11 cellular contexts compared by ENCODE assay signal in the genomic region with DNA sequence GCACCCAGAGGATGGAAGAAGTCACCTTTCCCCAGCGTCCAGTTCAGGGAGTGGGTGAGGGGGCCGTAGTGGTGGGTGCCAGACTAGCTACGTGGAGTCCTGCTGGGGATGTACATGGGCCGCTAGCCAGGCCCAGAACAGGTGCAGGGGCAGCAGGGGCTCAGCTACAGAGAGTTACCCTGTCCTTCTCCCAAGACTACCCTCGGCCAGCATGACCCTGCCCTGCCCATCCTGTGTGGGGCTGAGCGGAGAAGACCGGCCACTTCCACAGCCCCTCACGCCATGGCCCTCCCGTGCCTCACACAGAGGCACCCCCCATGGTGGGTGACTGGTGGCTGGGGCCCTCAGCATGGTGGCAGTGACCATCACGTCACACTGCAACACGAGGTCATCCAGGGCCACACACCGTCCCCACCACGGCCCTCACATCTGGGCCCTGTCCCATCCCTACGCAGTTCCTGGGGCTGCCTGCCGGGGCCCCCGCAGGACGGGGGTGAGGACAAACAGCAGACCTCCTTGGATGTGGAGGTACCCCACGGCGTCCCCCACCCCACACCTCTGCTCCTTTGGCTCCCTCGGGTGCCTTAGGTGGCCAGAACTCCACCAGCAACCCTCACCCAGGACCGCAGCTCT. TPM values are rescaled to one million over a fixed set of nuclear protein-coding genes. Genes with fewer than 3 reads are reported as not detected.
DNase-seq lines count a peak whose midpoint lies in the region; ATAC-seq and TF ChIP-seq lines count a peak whose summit lies in the region.
"Had no signal": no experiment of that assay in that cellular context is flagged by ENCODE, and none has a peak within 500 bp of the region (broad histone marks: within the 10 kb centered on the region; RNA-seq: fewer than 3 reads in every experiment).

No MANE protein-coding gene starts in this region.

- H3K27me3 Mint-ChIP-seq in Caco-2 (ENCODE audit: insufficient read depth, unreplicated experiment), result no peaks in the 10 kb centered on the region

- no peak for TF ChIP-seq RAD21 in IMR-90 (IDR thresholded peaks at IDR 0.05; ENCODE audit: low read length)

- H3K4me2 ChIP-seq in IMR-90 (ENCODE audit: low read depth, low read length), result no peak overlapping the region

- no peak overlapping the region for H3K23ac ChIP-seq in IMR-90 (ENCODE audit: low read depth, low read length)

- H3K27ac ChIP-seq in IMR-90 (ENCODE audit: insufficient read depth, low read length) (no peak overlapping the region), cingulate gyrus (ENCODE audit: low read depth, low read length) (peak overlapping the region; percentile 60), body of pancreas (no peak overlapping the region)
- H3K27ac ChIP-seq: left lung had no signal

- intact Hi-C loops in Caco-2 (cut with micrococcal nuclease; ENCODE audit: unreplicated experiment), result loop anchor here (2.0 kb wide), 1 partner anchor 111 kb away; a partner anchor contains a TSS
- intact Hi-C loops in IMR-90 (cut with micrococcal nuclease), result no loop called here
- intact Hi-C loops in posterior vena cava (cut with DNase I), result loop anchor here in 1 of 2 donors (5.0 to 10.0 kb wide), 2 partner anchors 112 to 289 kb away; a partner anchor contains a TSS
- intact Hi-C loops in body of pancreas (cut with DNase I), result loop anchor here (5.0 kb wide), 1 partner anchor 117 kb away; a partner anchor contains a TSS

- H3K36me3 ChIP-seq in Caco-2 (ENCODE audit: control insufficient read depth, insufficient read depth, low read length), result no peaks in the 10 kb centered on the region
- H3K36me3 ChIP-seq in IMR-90 (ENCODE audit: control insufficient read depth, insufficient read depth, low read length), result peaks cover 17% of the 10 kb centered on the region
- no peaks in the 10 kb centered on the region for H3K36me3 ChIP-seq in body of pancreas (replicated peaks in 1 of 2; ENCODE audit: insufficient read depth in 1 of 2, low read depth in 2 of 2)

- H3K9me3 Mint-ChIP-seq in Caco-2 (ENCODE audit: unreplicated experiment), result no peaks in the 10 kb centered on the region

- DNase-seq in Caco-2, result no peak
- DNase-seq in IMR-90, result no peak
- peak; percentile 78 for DNase-seq in posterior vena cava (ENCODE audit: low spot score)
- no peak for DNase-seq in GM19238 (ENCODE audit: insufficient read length, low spot score)
- no peak for DNase-seq in body of pancreas
- DNase-seq: amniotic stem cell, GDM1, left lung had no signal

- no peak overlapping the region for H2BK15ac ChIP-seq in IMR-90 (ENCODE audit: low read depth, low read length)

- H3K56ac ChIP-seq in IMR-90 (ENCODE audit: extremely low read depth, insufficient read depth, low read length), result no peak overlapping the region

- BruUV-seq in Caco-2 (replicated peaks; lab: Mats Ljungman, UMichigan) (no TSS peak), IMR-90 (replicated peaks; lab: Mats Ljungman, UMichigan) (no TSS peak)

- H3K18ac ChIP-seq in IMR-90 (ENCODE audit: low read depth, low read length), result no peak overlapping the region

- H3K9me3 ChIP-seq in Caco-2 (no peaks in the 10 kb centered on the region), IMR-90 (ENCODE audit: control insufficient read depth, insufficient read depth, low read length) (no peaks in the 10 kb centered on the region), body of pancreas (no peaks in the 10 kb centered on the region)
- H3K9me3 ChIP-seq: left lung had no signal

- no peak overlapping the region for H3K14ac ChIP-seq in IMR-90 (replicated peaks; ENCODE audit: low read depth, low read length)

- no peak overlapping the region for H3K4ac ChIP-seq in IMR-90 (ENCODE audit: low read depth, low read length)

- no peak overlapping the region for H4K91ac ChIP-seq in IMR-90 (ENCODE audit: insufficient read depth, low read depth, low read length)

- WGBS in IMR-90 (ENCODE audit: extremely low coverage in 2 of 2, insufficient read length in 1 of 2), 2 experiments, result 76% methylated on average over 10 of the region's 21 CpGs; no CpG with 5 or more reads in 1 of the 2 experiments
- WGBS in body of pancreas, 2 donors, result 49 to 54% methylated on average over 5 to 21 of the region's 21 CpGs

- no peak overlapping the region for H2AK5ac ChIP-seq in IMR-90 (ENCODE audit: low read depth, low read length)

- peak overlapping the region; percentile 60 for H2AK9ac ChIP-seq in IMR-90 (replicated peaks; ENCODE audit: low read depth, low read length, poor library complexity)

- H3K27ac Mint-ChIP-seq in Caco-2 (ENCODE audit: unreplicated experiment), result peak overlapping the region; percentile 64

- no peak overlapping the region for H2BK20ac ChIP-seq in IMR-90 (ENCODE audit: low read depth, low read length)

- CTCF ChIA-PET in Caco-2 (lab: Charles Lee) (interaction anchor here (0.6 to 1.2 kb wide), 3 partner anchors 52 to 171 kb away, joined by 3 to 5 read pairs (median 4); no protein-coding TSS in a partner anchor), IMR-90 (lab: Yijun Ruan, JAX) (no interaction called here)

- TF ChIP-seq CTCF in Caco-2 (IDR thresholded peaks at IDR 0.05; ENCODE audit: insufficient read depth in 1 of 2, low read depth in 1 of 2, low read length in 1 of 2, severe bottlenecking in 1 of 2, unreplicated experiment in 1 of 2) (no peak), IMR-90 (conservative IDR thresholded peaks at IDR 0.05; ENCODE audit: low read depth, low read length) (no peak), body of pancreas (IDR thresholded peaks at IDR 0.05) (no peak)

- H3K27me3 ChIP-seq in Caco-2 (replicated peaks; ENCODE audit: control insufficient read depth, insufficient read depth, low read length) (no peaks in the 10 kb centered on the region), IMR-90 (ENCODE audit: control insufficient read depth, insufficient read depth, low read length) (no peaks in the 10 kb centered on the region), body of pancreas (no peaks in the 10 kb centered on the region)

- 0 out of 4 replicates have a peak, but pooled peaks cover 0 to 3% of the 10 kb centered on the region in 2 experiments for H3K79me1 ChIP-seq in IMR-90 (ENCODE audit: low read depth in 1 of 2, low read length in 2 of 2)

- H3K4me3 Mint-ChIP-seq in Caco-2 (ENCODE audit: unreplicated experiment), result peak overlapping the region; percentile 66

- POLR2A ChIA-PET in Caco-2 (lab: Charles Lee) (interaction anchor here (0.5 kb wide), 1 partner anchor 125 kb away, joined by 3 read pairs; a partner anchor contains a TSS), IMR-90 (lab: Charles Lee; ENCODE audit: unreplicated experiment) (no interaction called here)

- H4K5ac ChIP-seq in IMR-90 (ENCODE audit: low read depth, low read length), result no peak overlapping the region

- peaks cover 7% of the 10 kb centered on the region for H3K36me3 Mint-ChIP-seq in Caco-2 (ENCODE audit: insufficient read depth, unreplicated experiment)

- H3K4me1 ChIP-seq in Caco-2, result peaks cover 29% of the 10 kb centered on the region
- H3K4me1 ChIP-seq in IMR-90 (ENCODE audit: control insufficient read depth, insufficient read depth, low read length), result peaks cover 6% of the 10 kb centered on the region
- peaks cover 17% of the 10 kb centered on the region for H3K4me1 ChIP-seq in body of pancreas

- H3K4me3 ChIP-seq in Caco-2 (ENCODE audit: low read depth, low read length), result peak overlapping the region; percentile 70
- H3K4me3 ChIP-seq in IMR-90 (ENCODE audit: insufficient read depth, low read depth, low read length), result no peak overlapping the region
- H3K4me3 ChIP-seq in body of pancreas, result no peak overlapping the region

- in situ Hi-C loops in IMR-90 (cut with MboI; ENCODE audit: low sequenced_read_pairs), result no loop called here

- peaks cover 17% of the 10 kb centered on the region for H3K4me1 Mint-ChIP-seq in Caco-2 (ENCODE audit: low read depth, unreplicated experiment)

- no peak overlapping the region for H3K9ac ChIP-seq in IMR-90 (ENCODE audit: low read depth, low read length)

- H4K20me1 ChIP-seq in IMR-90 (ENCODE audit: insufficient read depth, low read length), result no peaks in the 10 kb centered on the region

- no peak overlapping the region for H2BK120ac ChIP-seq in IMR-90 (ENCODE audit: low read depth, low read length)

- TF ChIP-seq POLR2A in IMR-90 (IDR thresholded peaks at IDR 0.05; ENCODE audit: low read depth, low read length) (no peak), body of pancreas (IDR thresholded peaks at IDR 0.05) (no peak)

- dilution Hi-C loops in IMR-90 (cut with HindIII; ENCODE audit: low sequenced_read_pairs, unreplicated experiment), result no loop called here

- no peak overlapping the region for H2BK5ac ChIP-seq in IMR-90 (ENCODE audit: low read depth, low read length, poor library complexity, severe bottlenecking)

- no peak for ATAC-seq in IMR-90 (ENCODE audit: low read depth)
- no peak for ATAC-seq in HG02870 (IDR thresholded peaks at IDR 0.05; ENCODE audit: unreplicated experiment)
- no peak for ATAC-seq in GM21529 (IDR thresholded peaks at IDR 0.05; ENCODE audit: unreplicated experiment)
- ATAC-seq in body of pancreas, result no peak

- H3K9me1 ChIP-seq in IMR-90 (ENCODE audit: insufficient read depth, low read length), result no peaks in the 10 kb centered on the region

- peak overlapping the region; percentile 86 for H2AFZ ChIP-seq in IMR-90 (replicated peaks; ENCODE audit: low read length, poor library complexity)

- no peak overlapping the region; a peak in 1 of 4 replicates for H4K8ac ChIP-seq in IMR-90 (ENCODE audit: low read depth in 2 of 2, low read length in 2 of 2)

RNA-seq across cellular contexts. Expression of a gene that starts 1.0 kb away (rescaled TPM):
- total RNA-seq in Caco-2 (2022) (230 and 247 TPM in 2 replicates), IMR-90 (2012; rRNA removed) (14.2 and 14.9 TPM in 2 replicates), posterior vena cava (100 to 1,000 TPM; 108 to 128 TPM), body of pancreas (100 to 1,000 TPM; 137 to 171 TPM)
- polyA plus RNA-seq in IMR-90 (2012; rRNA removed), result 76.4 and 88.2 TPM in 2 replicates
- 66.6 and 114 TPM in 2 replicates for polyA plus RNA-seq in IMR-90 (2012; cell fraction: cytosol; rRNA removed)
- 336 and 1,029 TPM in 2 replicates for polyA plus RNA-seq in IMR-90 (2012; cell fraction: nucleus; rRNA removed; ENCODE audit: low replicate concordance)

RNA-seq across cellular contexts. Expression of a gene that starts 23.4 kb away (rescaled TPM):
- total RNA-seq in Caco-2 (2022), result 1.9 and 3.7 TPM in 2 replicates
- total RNA-seq in IMR-90 (2012; rRNA removed), result not detected in 2 replicates
- polyA plus RNA-seq in IMR-90 (2012; rRNA removed), result 0.04 and 0.09 TPM in 2 replicates
- 0.03 TPM in 2 replicates for polyA plus RNA-seq in IMR-90 (2012; cell fraction: cytosol; rRNA removed)
- polyA plus RNA-seq in IMR-90 (2012; cell fraction: nucleus; rRNA removed; ENCODE audit: low replicate concordance), result 0.15 and 0.29 TPM in 2 replicates
- total RNA-seq in posterior vena cava, result not detected
- total RNA-seq in body of pancreas, result not detected

RNA-seq across cellular contexts. Expression of a gene that starts 28.7 kb away (rescaled TPM):
- 57.7 and 58.0 TPM in 2 replicates for total RNA-seq in Caco-2 (2022)
- 25.0 and 28.7 TPM in 2 replicates for total RNA-seq in IMR-90 (2012; rRNA removed)
- polyA plus RNA-seq in IMR-90 (2012; rRNA removed), result 49.8 and 55.1 TPM in 2 replicates
- 54.5 and 68.5 TPM in 2 replicates for polyA plus RNA-seq in IMR-90 (2012; cell fraction: cytosol; rRNA removed)
- 89.2 and 183 TPM in 2 replicates for polyA plus RNA-seq in IMR-90 (2012; cell fraction: nucleus; rRNA removed; ENCODE audit: low replicate concordance)
- total RNA-seq in posterior vena cava, result 10 to 100 TPM; 32.0 to 44.3 TPM
- total RNA-seq in body of pancreas, result 10 to 100 TPM; 32.6 to 34.2 TPM

RNA-seq across cellular contexts. Expression of a gene that starts 38.2 kb away (rescaled TPM):
- total RNA-seq in Caco-2 (2022), result 22.7 and 24.6 TPM in 2 replicates
- total RNA-seq in IMR-90 (2012; rRNA removed), result 2.3 and 2.5 TPM in 2 replicates
- 8.7 and 9.8 TPM in 2 replicates for polyA plus RNA-seq in IMR-90 (2012; rRNA removed)
- 4.2 and 5.1 TPM in 2 replicates for polyA plus RNA-seq in IMR-90 (2012; cell fraction: cytosol; rRNA removed)
- 45.6 and 69.6 TPM in 2 replicates for polyA plus RNA-seq in IMR-90 (2012; cell fraction: nucleus; rRNA removed; ENCODE audit: low replicate concordance)
- total RNA-seq in posterior vena cava, result 10 to 100 TPM; 15.2 to 20.5 TPM
- total RNA-seq in body of pancreas, result 1 to 10 TPM; 7.8 to 8.2 TPM

RNA-seq across cellular contexts. Expression of a gene that starts 45.2 kb away (rescaled TPM):
- total RNA-seq in Caco-2 (2022) (53.3 and 57.5 TPM in 2 replicates), IMR-90 (2012; rRNA removed) (3.3 and 3.4 TPM in 2 replicates), posterior vena cava (under 1 TPM; 0.33 to 0.42 TPM), body of pancreas (under 1 TPM; 0.66 to 0.78 TPM)
- polyA plus RNA-seq in IMR-90 (2012; rRNA removed), result 4.9 and 6.4 TPM in 2 replicates
- polyA plus RNA-seq in IMR-90 (2012; cell fraction: cytosol; rRNA removed), result 3.1 and 4.5 TPM in 2 replicates
- 3.0 and 9.5 TPM in 2 replicates for polyA plus RNA-seq in IMR-90 (2012; cell fraction: nucleus; rRNA removed; ENCODE audit: low replicate concordance)
